Comparison of ENCODE assay signal across 7 cellular contexts in the genomic region with DNA sequence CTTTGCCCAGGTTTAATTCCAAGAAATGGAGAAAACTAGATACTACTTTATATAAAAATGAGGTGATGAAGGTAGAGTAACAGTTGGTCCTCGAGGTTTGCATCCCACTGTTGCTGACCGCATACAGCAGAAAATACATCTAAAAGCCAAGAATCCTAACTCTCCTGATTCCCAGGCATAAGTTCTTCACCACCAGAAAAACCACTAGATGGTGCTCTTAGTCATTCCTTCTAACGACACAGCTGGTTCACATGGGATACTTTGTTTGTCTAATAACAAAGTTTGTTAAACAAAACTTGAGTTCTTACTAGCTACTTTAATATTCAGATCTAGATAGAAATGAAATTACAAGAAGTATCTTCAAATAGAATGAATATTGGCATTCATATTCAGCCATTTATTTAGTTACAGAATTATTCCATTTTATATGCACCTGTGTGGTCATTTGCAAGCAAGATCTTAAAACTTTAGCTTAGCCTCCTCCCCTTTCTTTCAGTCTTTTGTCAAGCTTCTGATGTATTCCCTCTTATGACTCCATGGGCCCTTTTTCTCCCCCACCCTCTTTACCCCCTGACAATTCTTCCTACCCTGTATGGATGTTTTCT. TPM values are rescaled to one million over a fixed set of nuclear protein-coding genes. Genes with fewer than 3 reads are reported as not detected.
DNase-seq lines count a peak whose midpoint lies in the region; ATAC-seq and TF ChIP-seq lines count a peak whose summit lies in the region.

No MANE protein-coding gene starts in this region.

- H3K79me1 ChIP-seq in mesenchymal stem cell (replicated peaks; ENCODE audit: low read length, poor library complexity, severe bottlenecking), result no peaks in the 10 kb centered on the region

- no peak overlapping the region for H3K14ac ChIP-seq in mesenchymal stem cell (ENCODE audit: low read length in 2 of 2)

- H3K36me3 ChIP-seq in breast epithelium (no peaks in the 10 kb centered on the region), mesenchymal stem cell (ENCODE audit: control insufficient read depth in 1 of 2, insufficient read depth in 2 of 2, low read depth in 1 of 2, low read length in 2 of 2) (no peaks in the 10 kb centered on the region)

- H2AFZ ChIP-seq in mesenchymal stem cell (ENCODE audit: low read depth, low read length), result no peak overlapping the region

- TF ChIP-seq CTCF in GM12872 (IDR thresholded peaks at IDR 0.05; ENCODE audit: insufficient read depth, low read depth, low read length) (peak; percentile 57), breast epithelium (IDR thresholded peaks at IDR 0.05) (peak in 2 of 3 donors; percentile 19 to 38), glutamatergic neuron (IDR thresholded peaks at IDR 0.05; ENCODE audit: partially characterized antibody, unreplicated experiment) (no peak), endothelial cell (IDR thresholded peaks at IDR 0.05; ENCODE audit: unreplicated experiment) (no peak)

- intact Hi-C loops in breast epithelium (cut with DNase I; ENCODE audit: low total_unique reads), result no loop called here

- no peaks in the 10 kb centered on the region for H3K9me3 Mint-ChIP-seq in glutamatergic neuron (ENCODE audit: unreplicated experiment)
- no peaks in the 10 kb centered on the region for H3K9me3 Mint-ChIP-seq in stimulated activated effector memory CD8-positive, alpha-beta T cell treated with anti-CD3 and anti-CD28 coated beads, Interleukin-12 subunit alpha, Interleukin-12 subunit beta, amount 100 ng/mL, for 72 hours
- H3K9me3 Mint-ChIP-seq in endothelial cell (ENCODE audit: unreplicated experiment), result no peaks in the 10 kb centered on the region

- H3K27me3 ChIP-seq in breast epithelium (no peaks in the 10 kb centered on the region), mesenchymal stem cell (ENCODE audit: control insufficient read depth in 1 of 2, insufficient read depth in 1 of 2, low read length in 2 of 2) (no peaks in the 10 kb centered on the region)

- no peak overlapping the region for H4K91ac ChIP-seq in mesenchymal stem cell (ENCODE audit: low read length)

- no peaks in the 10 kb centered on the region for H3K27me3 Mint-ChIP-seq in glutamatergic neuron (ENCODE audit: unreplicated experiment)
- H3K27me3 Mint-ChIP-seq in endothelial cell (ENCODE audit: unreplicated experiment), result no peaks in the 10 kb centered on the region

- no peaks in the 10 kb centered on the region for H3K4me1 ChIP-seq in breast epithelium
- H3K4me1 ChIP-seq in mesenchymal stem cell (ENCODE audit: control insufficient read depth, insufficient read depth, low read depth, low read length), result no peaks in the 10 kb centered on the region

- H3K27ac ChIP-seq in breast epithelium (no peak overlapping the region), mesenchymal stem cell (ENCODE audit: low read length, poor library complexity, severe bottlenecking) (no peak overlapping the region)

- DNase-seq in NCI-H146 (lab: John Stamatoyannopoulos, UW) (peak; percentile 10), breast epithelium (ENCODE audit: low spot score in 2 of 2) (no peak), mesenchymal stem cell (peak; percentile 63), glutamatergic neuron (no peak), endothelial cell (ENCODE audit: low spot score) (no peak)
- no peak for DNase-seq in stimulated activated effector memory CD8-positive, alpha-beta T cell treated with anti-CD3 and anti-CD28 coated beads, Interleukin-12 subunit alpha, Interleukin-12 subunit beta, amount 100 ng/mL, for 72 hours (ENCODE audit: low spot score in 2 of 2)

- no peak overlapping the region for H2BK12ac ChIP-seq in mesenchymal stem cell (ENCODE audit: low read length in 2 of 2)

- H3K4me2 ChIP-seq in mesenchymal stem cell (ENCODE audit: low read length, poor library complexity, severe bottlenecking), result no peak overlapping the region

- H4K8ac ChIP-seq in mesenchymal stem cell (ENCODE audit: low read length), result no peak overlapping the region

- H3K36me3 Mint-ChIP-seq in glutamatergic neuron (ENCODE audit: unreplicated experiment), result no peaks in the 10 kb centered on the region
- H3K36me3 Mint-ChIP-seq in stimulated activated effector memory CD8-positive, alpha-beta T cell treated with anti-CD3 and anti-CD28 coated beads, Interleukin-12 subunit alpha, Interleukin-12 subunit beta, amount 100 ng/mL, for 72 hours, result no peaks in the 10 kb centered on the region
- H3K36me3 Mint-ChIP-seq in endothelial cell (ENCODE audit: low read depth, unreplicated experiment), result no peaks in the 10 kb centered on the region

- H3K4me1 Mint-ChIP-seq in glutamatergic neuron (ENCODE audit: low read depth, unreplicated experiment) (peaks cover 3% of the 10 kb centered on the region), endothelial cell (ENCODE audit: unreplicated experiment) (no peaks in the 10 kb centered on the region)
- no peaks in the 10 kb centered on the region for H3K4me1 Mint-ChIP-seq in stimulated activated effector memory CD8-positive, alpha-beta T cell treated with anti-CD3 and anti-CD28 coated beads, Interleukin-12 subunit alpha, Interleukin-12 subunit beta, amount 100 ng/mL, for 72 hours

- H2BK120ac ChIP-seq in mesenchymal stem cell (ENCODE audit: low read depth, low read length), result no peak overlapping the region

- 0% methylated on average over 1 of the region's 3 CpGs for WGBS in mesenchymal stem cell

- no peak overlapping the region for H3K4me3 ChIP-seq in breast epithelium
- H3K4me3 ChIP-seq in mesenchymal stem cell (ENCODE audit: insufficient read depth in 1 of 2, low read depth in 1 of 2, low read length in 2 of 2), result no peak overlapping the region

- no peaks in the 10 kb centered on the region for H3K9me3 ChIP-seq in breast epithelium
- no peaks in the 10 kb centered on the region for H3K9me3 ChIP-seq in mesenchymal stem cell (ENCODE audit: control insufficient read depth, low read length)

- no peak overlapping the region for H3K23ac ChIP-seq in mesenchymal stem cell (ENCODE audit: low read length in 2 of 2)

- no peak overlapping the region for H2BK15ac ChIP-seq in mesenchymal stem cell (ENCODE audit: low read depth, poor library complexity, severe bottlenecking)

- no peak overlapping the region for H2AK5ac ChIP-seq in mesenchymal stem cell (ENCODE audit: low read length, severe bottlenecking)

- H3K4me3 Mint-ChIP-seq in glutamatergic neuron (ENCODE audit: unreplicated experiment) (no peak overlapping the region), endothelial cell (ENCODE audit: unreplicated experiment) (no peak overlapping the region)
- no peak overlapping the region for H3K4me3 Mint-ChIP-seq in stimulated activated effector memory CD8-positive, alpha-beta T cell treated with anti-CD3 and anti-CD28 coated beads, Interleukin-12 subunit alpha, Interleukin-12 subunit beta, amount 100 ng/mL, for 72 hours

- no peak overlapping the region for H3K4ac ChIP-seq in mesenchymal stem cell (ENCODE audit: low read depth in 1 of 2, low read length in 2 of 2)

- no peak for TF ChIP-seq POLR2A in breast epithelium (IDR thresholded peaks at IDR 0.05)

- H3K27ac Mint-ChIP-seq in glutamatergic neuron (ENCODE audit: unreplicated experiment) (no peak overlapping the region), endothelial cell (ENCODE audit: unreplicated experiment) (no peak overlapping the region)
- no peak overlapping the region for H3K27ac Mint-ChIP-seq in stimulated activated effector memory CD8-positive, alpha-beta T cell treated with anti-CD3 and anti-CD28 coated beads, Interleukin-12 subunit alpha, Interleukin-12 subunit beta, amount 100 ng/mL, for 72 hours

- H3K9ac ChIP-seq in mesenchymal stem cell (ENCODE audit: low read length), result no peak overlapping the region

- ATAC-seq in stimulated activated effector memory CD8-positive, alpha-beta T cell treated with anti-CD3 and anti-CD28 coated beads, Interleukin-12 subunit alpha, Interleukin-12 subunit beta, amount 100 ng/mL, for 72 hours, result no peak

- no peak overlapping the region for H3K18ac ChIP-seq in mesenchymal stem cell (ENCODE audit: low read depth in 1 of 2, low read length in 2 of 2)

- H2BK5ac ChIP-seq in mesenchymal stem cell (ENCODE audit: low read depth, low read length, poor library complexity, severe bottlenecking), result no peak overlapping the region

RNA-seq across cellular contexts. Expression of gene CYP26C1, which starts 54.1 kb away (rescaled TPM):
- total RNA-seq in breast epithelium (under 1 TPM in 2 of 3 donors, not detected in 1; 0.15 to 0.16 TPM), glutamatergic neuron (ENCODE audit: unreplicated experiment) (0.10 TPM), endothelial cell (ENCODE audit: unreplicated experiment) (0.31 TPM)
- polyA plus RNA-seq in mesenchymal stem cell (2013, experiment 1 of 2), result not detected
- 0.01 TPM for polyA plus RNA-seq in mesenchymal stem cell (2013, experiment 2 of 2)

Comparison
In these comparisons a context has a peak if more than half of its experiments do, and no peak if none do; other contexts are left out.
1. CTCF ChIP-seq: peak in GM12872 (single experiment) and breast epithelium (2 of 3); none in glutamatergic neuron (single experiment) and endothelial cell (single experiment).
2. DNase-seq: peak in NCI-H146 (single experiment) and mesenchymal stem cell (single experiment); none in breast epithelium (0 of 2), glutamatergic neuron (single experiment), stimulated activated effector memory CD8-positive, alpha-beta T cell treated with anti-CD3 and anti-CD28 coated beads, Interleukin-12 subunit alpha, Interleukin-12 subunit beta, amount 100 ng/mL, for 72 hours (0 of 2) and endothelial cell (single experiment).